In genomic region chr7:150451833-150452431, GRCh38 we compare ENCODE assay signal across 10 cellular contexts. TPM values are rescaled to one million over a fixed set of nuclear protein-coding genes. Genes with fewer than 3 reads are reported as not detected.
DNase-seq lines count a peak whose midpoint lies in the region; ATAC-seq and TF ChIP-seq lines count a peak whose summit lies in the region.
"Had no signal": no experiment of that assay in that cellular context is flagged by ENCODE, and none has a peak within 500 bp of the region (broad histone marks: within the 10 kb centered on the region; RNA-seq: fewer than 3 reads in every experiment).

No MANE protein-coding gene starts in this region.

- ATAC-seq in activated naive CD4-positive, alpha-beta T cell treated with anti-CD3 and anti-CD28 coated beads, Interleukin-2, amount 50 U/mL, for 72 hours = peak; percentile 10 to 47
- ATAC-seq in thoracic aorta (ENCODE audit: insufficient number of reproducible peaks, low FRiP score, low read depth) = no peak

- H3K4me1 ChIP-seq in mesodermal cell (ENCODE audit: control insufficient read depth, insufficient read depth, low read length, poor library complexity, severe bottlenecking) (no peaks in the 10 kb centered on the region), thoracic aorta (ENCODE audit: control insufficient read depth in 1 of 2, low read depth in 2 of 2) (no peaks in the 10 kb centered on the region)

- DNase-seq in activated CD4-positive, alpha-beta T cell treated with anti-CD3 and anti-CD28 coated beads for 4 hours = peak; percentile 35 to 48
- DNase-seq in activated CD4-positive, alpha-beta T cell treated with anti-CD3 and anti-CD28 coated beads for 1 hour = no peak
- no peak for DNase-seq in activated naive CD4-positive, alpha-beta T cell treated with anti-CD3 and anti-CD28 coated beads, Interleukin-2, amount 50 U/mL, for 72 hours (ENCODE audit: low spot score in 2 of 2)
- no peak for DNase-seq in thoracic aorta (ENCODE audit: low spot score)
- DNase-seq in activated CD4-positive, CD25-positive, alpha-beta regulatory T cell (lab: John Stamatoyannopoulos, UW) = no peak
- DNase-seq in NCI-H2196 (lab: John Stamatoyannopoulos, UW; ENCODE audit: unreplicated experiment) = no peak
- no peak for DNase-seq in dedifferentiated amniotic fluid mesenchymal stem cell (ENCODE audit: extremely low spot score)
- DNase-seq: NCI-H526 treated with DMSO at 0.1 percent for 48 hours had no signal

- H3K27ac ChIP-seq in mesodermal cell (ENCODE audit: low read depth, low read length, severe bottlenecking) (no peak overlapping the region), thoracic aorta (no peak overlapping the region)

- peak overlapping the region; percentile 95 to 97 for H3K27ac Mint-ChIP-seq in activated naive CD4-positive, alpha-beta T cell treated with anti-CD3 and anti-CD28 coated beads, Interleukin-2, amount 50 U/mL, for 72 hours

- H3K36me3 ChIP-seq in mesodermal cell (ENCODE audit: control insufficient read depth, insufficient read depth, low read length) (no peaks in the 10 kb centered on the region), thoracic aorta (no peaks in the 10 kb centered on the region)

- H3K4me3 ChIP-seq in mesodermal cell (ENCODE audit: extremely low read depth, insufficient read depth, low read length, poor library complexity, severe bottlenecking) (peak overlapping the region; percentile 9), thoracic aorta (peak overlapping the region; percentile 66)

- peaks cover 45 to 59% of the 10 kb centered on the region in 2 donors for H3K36me3 Mint-ChIP-seq in activated naive CD4-positive, alpha-beta T cell treated with anti-CD3 and anti-CD28 coated beads, Interleukin-2, amount 50 U/mL, for 72 hours

- H3K27me3 ChIP-seq in thoracic aorta (replicated peaks; ENCODE audit: insufficient read depth) = no peaks in the 10 kb centered on the region

- H3K9me3 ChIP-seq in mesodermal cell (ENCODE audit: control insufficient read depth, low read length) = no peaks in the 10 kb centered on the region
- H3K9me3 ChIP-seq in thoracic aorta = no peaks in the 10 kb centered on the region

- 73 to 84% methylated on average over 5 to 6 of the region's 8 CpGs for WGBS in mesodermal cell (ENCODE audit: insufficient coverage in 2 of 2), 2 experiments

- no peak for TF ChIP-seq CTCF in thoracic aorta (IDR thresholded peaks at IDR 0.05)

- H3K9me3 Mint-ChIP-seq in activated naive CD4-positive, alpha-beta T cell treated with anti-CD3 and anti-CD28 coated beads, Interleukin-2, amount 50 U/mL, for 72 hours = peaks cover 14 to 18% of the 10 kb centered on the region in 2 donors

RNA-seq across cellular contexts. Expression of gene GIMAP8, which starts 1.5 kb away (rescaled TPM):
- 10 to 100 TPM; 13.5 to 17.7 TPM for total RNA-seq in activated naive CD4-positive, alpha-beta T cell treated with anti-CD3 and anti-CD28 coated beads, Interleukin-2, amount 50 U/mL, for 72 hours
- polyA plus RNA-seq in mesodermal cell (2013, experiment 1 of 2) = 3.3 TPM
- polyA plus RNA-seq in mesodermal cell (2013, experiment 2 of 2) = 2.5 TPM
- total RNA-seq in thoracic aorta = 10 to 100 TPM in 1 of 2 donors, 1 to 10 TPM in 1; 5.8 to 13.4 TPM
- total RNA-seq: A172 had no signal

Comparison
In these comparisons a context has a peak if more than half of its experiments do, and no peak if none do; other contexts are left out.
1. DNase-seq: peak in activated CD4-positive, alpha-beta T cell treated with anti-CD3 and anti-CD28 coated beads for 4 hours (2 of 2); none in activated CD4-positive, alpha-beta T cell treated with anti-CD3 and anti-CD28 coated beads for 1 hour (single experiment), activated naive CD4-positive, alpha-beta T cell treated with anti-CD3 and anti-CD28 coated beads, Interleukin-2, amount 50 U/mL, for 72 hours (0 of 2), thoracic aorta (single experiment), activated CD4-positive, CD25-positive, alpha-beta regulatory T cell (0 of 4), NCI-H2196 (single experiment) and dedifferentiated amniotic fluid mesenchymal stem cell (single experiment).